ENCODE assay signal across 20 cellular contexts in genomic region chr11:107792049-107792443, GRCh38.
DNase-seq lines count a peak whose midpoint lies in the region; ATAC-seq and TF ChIP-seq lines count a peak whose summit lies in the region.
"Had no signal": no experiment of that assay in that cellular context is flagged by ENCODE, and none has a peak within 500 bp of the region (broad histone marks: within the 10 kb centered on the region; RNA-seq: fewer than 3 reads in every experiment).

No MANE protein-coding gene starts in this region.

- TSS peak; percentile 59 for BruUV-seq in OCI-LY7 (replicated peaks; lab: Mats Ljungman, UMichigan)

- no peaks in the 10 kb centered on the region for H3K27me3 ChIP-seq in osteoblast (ENCODE audit: insufficient read depth, low read length)
- H3K27me3 ChIP-seq: BE2C, SJCRH30 had no signal

- H3K4me3 ChIP-seq in OCI-LY7 (ENCODE audit: low read depth, low read length, poor library complexity, severe bottlenecking) (no peak overlapping the region), osteoblast (ENCODE audit: insufficient read depth, low read length) (no peak overlapping the region)
- H3K4me3 ChIP-seq: SJCRH30 had no signal

- no peak overlapping the region for H3K27ac ChIP-seq in OCI-LY7 (ENCODE audit: low read depth, low read length, poor library complexity, severe bottlenecking)
- H3K27ac ChIP-seq in osteoblast (ENCODE audit: low read depth, low read length) = no peak overlapping the region
- H3K27ac ChIP-seq: SJCRH30 had no signal

- H4K20me1 ChIP-seq in OCI-LY7 (ENCODE audit: insufficient read depth, low read length) (no peaks in the 10 kb centered on the region), osteoblast (ENCODE audit: insufficient read depth, low read length) (no peaks in the 10 kb centered on the region)

- H3K36me3 ChIP-seq in OCI-LY7 (ENCODE audit: insufficient read depth, low read length) = peaks cover 48% of the 10 kb centered on the region
- H3K36me3 ChIP-seq in osteoblast (ENCODE audit: insufficient read depth, low read length) = no peaks in the 10 kb centered on the region
- H3K36me3 ChIP-seq: BE2C, SJCRH30 had no signal

- H3K79me2 ChIP-seq in OCI-LY7 (ENCODE audit: insufficient read depth, low read depth, low read length) (no peaks in the 10 kb centered on the region), osteoblast (ENCODE audit: insufficient read depth, low read length) (no peaks in the 10 kb centered on the region)

- H2AFZ ChIP-seq in OCI-LY7 (ENCODE audit: low read length) = no peak overlapping the region
- no peak overlapping the region for H2AFZ ChIP-seq in osteoblast (ENCODE audit: low read length)

- no peaks in the 10 kb centered on the region for H3K9me2 ChIP-seq in OCI-LY7 (ENCODE audit: insufficient read depth, low read length)

- CTCF ChIA-PET in OCI-LY7 (lab: Charles Lee; ENCODE audit: unreplicated experiment) = no interaction called here

- intact Hi-C loops in OCI-LY7 (cut with micrococcal nuclease; ENCODE audit: unreplicated experiment) = no loop called here

- H3K9me3 Mint-ChIP-seq in activated T-cell treated with anti-CD3 and anti-CD28 coated beads, Interleukin-2, amount 50 U/mL, for 24 hours = no peaks in the 10 kb centered on the region

- no peak for DNase-seq in activated T-cell treated with anti-CD3 and anti-CD28 coated beads, Interleukin-2, amount 50 U/mL, for 24 hours
- no peak for DNase-seq in activated T-cell treated with anti-CD3 and anti-CD28 coated beads, Interleukin-2, amount 50 U/mL, for 1 hour
- DNase-seq in OCI-LY7 (ENCODE audit: low spot score) = no peak
- DNase-seq in islet precursor cell = peak; percentile 83
- DNase-seq in osteoblast (ENCODE audit: insufficient read length, low spot score, missing footprints) = peak; percentile 65
- DNase-seq in stimulated activated CD4-positive, alpha-beta T cell treated with anti-CD3 and anti-CD28 coated beads, Interleukin-12 subunit alpha, Interleukin-12 subunit beta, amount 100 ng/mL, for 4 hours = no peak
- no peak for DNase-seq in activated naive CD4-positive, alpha-beta T cell (lab: John Stamatoyannopoulos, UW)
- DNase-seq: BE2C; Caco-2; CD4-positive, CD25-positive, alpha-beta regulatory T cell; DMS153; GF-D8; KBM-7; NCI-H1105 treated with DMSO at 0.1 percent for 48 hours; NCI-H1694; NCI-H226; NCI-H524; NCI-H82 had no signal

- H3K4me3 Mint-ChIP-seq in activated T-cell treated with anti-CD3 and anti-CD28 coated beads, Interleukin-2, amount 50 U/mL, for 24 hours = no peak overlapping the region
- H3K4me3 Mint-ChIP-seq: CD4-positive, CD25-positive, alpha-beta regulatory T cell had no signal

- H3K36me3 Mint-ChIP-seq in activated T-cell treated with anti-CD3 and anti-CD28 coated beads, Interleukin-2, amount 50 U/mL, for 24 hours (ENCODE audit: low read depth) = peaks cover 73% of the 10 kb centered on the region

- no peaks in the 10 kb centered on the region for H3K27me3 Mint-ChIP-seq in activated T-cell treated with anti-CD3 and anti-CD28 coated beads, Interleukin-2, amount 50 U/mL, for 24 hours
- H3K27me3 Mint-ChIP-seq: CD4-positive, CD25-positive, alpha-beta regulatory T cell had no signal

- peak overlapping the region; percentile 47 for H3K27ac Mint-ChIP-seq in activated T-cell treated with anti-CD3 and anti-CD28 coated beads, Interleukin-2, amount 50 U/mL, for 24 hours

- TF ChIP-seq CTCF in OCI-LY7 (conservative IDR thresholded peaks at IDR 0.05; ENCODE audit: low read length) (no peak), osteoblast (IDR thresholded peaks at IDR 0.05; ENCODE audit: extremely low read depth, low read depth, low read length) (no peak)

- H3K9me3 ChIP-seq in OCI-LY7 (ENCODE audit: low read length) (0 out of 2 replicates have a peak, but pooled peaks cover 8% of the 10 kb centered on the region), osteoblast (ENCODE audit: low read depth, low read length) (no peaks in the 10 kb centered on the region)
- H3K9me3 ChIP-seq: BE2C, SJCRH30 had no signal

- no peak overlapping the region for H3K4me2 ChIP-seq in OCI-LY7 (ENCODE audit: low read length)
- no peak overlapping the region for H3K4me2 ChIP-seq in osteoblast (ENCODE audit: insufficient read depth, low read length)

- H3K4me1 Mint-ChIP-seq in activated T-cell treated with anti-CD3 and anti-CD28 coated beads, Interleukin-2, amount 50 U/mL, for 24 hours (ENCODE audit: low read depth) = peaks cover 8% of the 10 kb centered on the region

- POLR2A ChIA-PET in OCI-LY7 (lab: Charles Lee) = interaction anchor here (0.6 to 1.9 kb wide), 3 partner anchors 10 to 1075 kb away, joined by 3 to 5 read pairs (median 4); no protein-coding TSS in a partner anchor

- ATAC-seq in HG02571 (IDR thresholded peaks at IDR 0.05; ENCODE audit: unreplicated experiment) = no peak

- H3K4me1 ChIP-seq in OCI-LY7 (ENCODE audit: insufficient read depth, low read length, poor library complexity, severe bottlenecking) (no peaks in the 10 kb centered on the region), osteoblast (ENCODE audit: insufficient read depth, low read length) (no peaks in the 10 kb centered on the region)
- H3K4me1 ChIP-seq: BE2C, Caco-2 had no signal

Comparison
In these comparisons a context has a peak if more than half of its experiments do, and no peak if none do; other contexts are left out.
1. DNase-seq: peak in islet precursor cell (single experiment) and osteoblast (single experiment); none in activated T-cell treated with anti-CD3 and anti-CD28 coated beads, Interleukin-2, amount 50 U/mL, for 24 hours (single experiment), activated T-cell treated with anti-CD3 and anti-CD28 coated beads, Interleukin-2, amount 50 U/mL, for 1 hour (single experiment), OCI-LY7 (single experiment), stimulated activated CD4-positive, alpha-beta T cell treated with anti-CD3 and anti-CD28 coated beads, Interleukin-12 subunit alpha, Interleukin-12 subunit beta, amount 100 ng/mL, for 4 hours (single experiment) and activated naive CD4-positive, alpha-beta T cell (0 of 4).